In genomic region chr7:129067943-129068548, GRCh38 we compare ENCODE assay signal across 23 cellular contexts. TPM values are rescaled to one million over a fixed set of nuclear protein-coding genes. Genes with fewer than 3 reads are reported as not detected.
DNase-seq lines count a peak whose midpoint lies in the region; ATAC-seq, FAIRE-seq and TF ChIP-seq lines count a peak whose summit lies in the region.
"Had no signal": no experiment of that assay in that cellular context is flagged by ENCODE, and none has a peak within 500 bp of the region (broad histone marks: within the 10 kb centered on the region; RNA-seq: fewer than 3 reads in every experiment).

No MANE protein-coding gene starts in this region.

- no peak overlapping the region for H2AFZ ChIP-seq in HepG2 (ENCODE audit: low read length)
- peak overlapping the region; percentile 97 for H2AFZ ChIP-seq in K562 (ENCODE audit: low read depth, low read length)

- CTCF ChIA-PET in HepG2 (lab: Yijun Ruan, JAX; ENCODE audit: low intra/inter-chr PET ratio, low total read pairs) (no interaction called here), K562 (lab: Yijun Ruan, JAX; ENCODE audit: low intra/inter-chr PET ratio) (no interaction called here)

- TF ChIP-seq POLR2A in HepG2 (IDR thresholded peaks at IDR 0.05; ENCODE audit: insufficient read depth in 1 of 2, low read depth in 2 of 2, low read length in 2 of 2), result no peak
- no peak for TF ChIP-seq POLR2A in right lobe of liver (IDR thresholded peaks at IDR 0.05)
- no peak for TF ChIP-seq POLR2A in NB4 (IDR thresholded peaks at IDR 0.05; ENCODE audit: extremely low read depth, insufficient read length)
- no peak for TF ChIP-seq POLR2A in K562 (conservative IDR thresholded peaks at IDR 0.05)

- no peak overlapping the region for H3K4me3 Mint-ChIP-seq in osteocyte (ENCODE audit: unreplicated experiment)
- H3K4me3 Mint-ChIP-seq: HFFc6 had no signal

- no peak overlapping the region for H3K27ac Mint-ChIP-seq in osteocyte (ENCODE audit: unreplicated experiment)
- H3K27ac Mint-ChIP-seq: HFFc6 had no signal

- ATAC-seq in HepG2 (no peak), right lobe of liver (no peak), K562 (no peak), GM18502 (IDR thresholded peaks at IDR 0.05; ENCODE audit: poor library complexity, unreplicated experiment) (no peak)

- DNase-seq in HepG2 (ENCODE audit: low spot score), result no peak
- DNase-seq in right lobe of liver, result no peak
- DNase-seq in NB4 (ENCODE audit: low read depth), result peak; percentile 69
- peak in 1 of 4 experiments; percentile 52 for DNase-seq in K562 (ENCODE audit: extremely low read depth in 1 of 4, low spot score in 3 of 4)
- DNase-seq in osteocyte (ENCODE audit: extremely low spot score, unreplicated experiment), result peak; percentile 15
- DNase-seq in NCI-H187 treated with DMSO at 0.1 percent for 48 hours (lab: John Stamatoyannopoulos, UW), result no peak
- DNase-seq in dermis blood vessel endothelial cell, result no peak
- DNase-seq: BE2C; CD4-positive, alpha-beta memory T cell; DMS53; GOT3; HFFc6; KG1; NCI-H1105 treated with DMSO at 0.1 percent for 48 hours; NCI-H187; NCI-H2227 treated with DMSO at 0.1 percent for 48 hours; NCI-H510A treated with DMSO at 0.1 percent for 48 hours; NCI-H82; Peyer's patch; SW 1271 had no signal

- H3K27me3 ChIP-seq in HepG2 (ENCODE audit: control insufficient read depth in 1 of 2, insufficient read depth in 2 of 2, low read length in 2 of 2) (peaks cover 0 to 5% of the 10 kb centered on the region in 2 experiments; a peak in 1 of 5 replicates), right lobe of liver (no peaks in the 10 kb centered on the region), K562 (ENCODE audit: control insufficient read depth in 2 of 2, insufficient read depth in 2 of 2, low read length in 2 of 2) (no peaks in the 10 kb centered on the region; a peak in 1 of 5 replicates)
- H3K27me3 ChIP-seq: BE2C, Peyer's patch had no signal

- TF ChIP-seq EP300 in HepG2 (IDR thresholded peaks at IDR 0.05; ENCODE audit: low read depth in 2 of 2, low read length in 2 of 2) (no peak), HepG2 (CRISPR knock-in tag; IDR thresholded peaks at IDR 0.05; ENCODE audit: borderline replicate concordance) (no peak), K562 (IDR thresholded peaks at IDR 0.05; ENCODE audit: low read length) (no peak)

- TF ChIP-seq CTCF in HepG2 (CRISPR knock-in tag; IDR thresholded peaks at IDR 0.05), result no peak
- no peak for TF ChIP-seq CTCF in right lobe of liver (IDR thresholded peaks at IDR 0.05)
- TF ChIP-seq CTCF in NB4 (IDR thresholded peaks at IDR 0.05; ENCODE audit: low read depth, low read length), result no peak
- TF ChIP-seq CTCF in K562 (IDR thresholded peaks at IDR 0.05 in 2 of 3, conservative IDR thresholded peaks at IDR 0.05 in 1 of 3; ENCODE audit: insufficient read depth in 2 of 3, low read depth in 1 of 3, low read length in 3 of 3), result no peak
- TF ChIP-seq CTCF in osteocyte (IDR thresholded peaks at IDR 0.05), result no peak

- H3K36me3 Mint-ChIP-seq in osteocyte (ENCODE audit: unreplicated experiment), result no peaks in the 10 kb centered on the region
- H3K36me3 Mint-ChIP-seq: CD4-positive, alpha-beta memory T cell had no signal

- H3K27me3 Mint-ChIP-seq in osteocyte (ENCODE audit: unreplicated experiment), result peaks cover 15% of the 10 kb centered on the region

- H4K20me1 ChIP-seq in HepG2 (ENCODE audit: insufficient read depth, low read length) (no peaks in the 10 kb centered on the region), K562 (replicated peaks; ENCODE audit: control insufficient read depth, insufficient read depth, low read length) (no peaks in the 10 kb centered on the region)

- H3K4me1 Mint-ChIP-seq in osteocyte (ENCODE audit: unreplicated experiment), result peaks cover 21% of the 10 kb centered on the region

- H3K4me3 ChIP-seq in HepG2 (replicated peaks in 1 of 3; ENCODE audit: insufficient read depth in 1 of 3, low read depth in 2 of 3, low read length in 3 of 3), result no peak overlapping the region
- H3K4me3 ChIP-seq in right lobe of liver, result no peak overlapping the region
- no peak overlapping the region for H3K4me3 ChIP-seq in NB4 (ENCODE audit: low read depth, low read length)
- no peak overlapping the region for H3K4me3 ChIP-seq in K562
- H3K4me3 ChIP-seq: Peyer's patch had no signal

- 61% methylated on average over 5 of the region's 5 CpGs for WGBS in HepG2 (ENCODE audit: low lambda C conversion rate)
- 100% methylated on average over 1 of the region's 5 CpGs for WGBS in right lobe of liver (ENCODE audit: insufficient coverage, low coverage, low lambda C conversion rate, missing lambda C conversion rate)
- WGBS in K562 (ENCODE audit: insufficient coverage, low coverage, missing lambda C conversion rate), result 72% methylated on average over 5 of the region's 5 CpGs

- BruUV-seq in HepG2 (replicated peaks; lab: Mats Ljungman, UMichigan), result no TSS peak
- no TSS peak for BruUV-seq in K562 (replicated peaks; lab: Mats Ljungman, UMichigan)

- intact Hi-C loops in HepG2 (cut with micrococcal nuclease; ENCODE audit: unreplicated experiment), result no loop called here
- intact Hi-C loops in right lobe of liver (cut with DNase I), result no loop called here
- intact Hi-C loops in K562 (cut with micrococcal nuclease), result loop anchor here (2.0 kb wide), 2 partner anchors 23 to 1229 kb away; no protein-coding TSS in a partner anchor

- H3K9me3 Mint-ChIP-seq in osteocyte (ENCODE audit: unreplicated experiment), result no peaks in the 10 kb centered on the region
- H3K9me3 Mint-ChIP-seq: HFFc6 had no signal

- TF ChIP-seq RAD21 in HepG2 (CRISPR knock-in tag; IDR thresholded peaks at IDR 0.05), result no peak
- TF ChIP-seq RAD21 in K562 (CRISPR knock-in tag; conservative IDR thresholded peaks at IDR 0.05 in 1 of 2, IDR thresholded peaks at IDR 0.05 in 1 of 2), result no peak

- no peak for FAIRE-seq in HepG2 (lab: Jason Lieb, UNC)
- no peak for FAIRE-seq in K562 (lab: Jason Lieb, UNC)
- FAIRE-seq: A204.1, GM12891 had no signal

- H3K9me3 ChIP-seq in HepG2 (ENCODE audit: low read length) (no peaks in the 10 kb centered on the region), right lobe of liver (no peaks in the 10 kb centered on the region), K562 (replicated peaks; ENCODE audit: control insufficient read depth, insufficient read depth, low read depth, low read length) (no peaks in the 10 kb centered on the region)
- H3K9me3 ChIP-seq: BE2C, Peyer's patch had no signal

- in situ Hi-C loops in HepG2 (cut with HindIII; ENCODE audit: extremely low pct_ligation_motif_present, low pct_unique_long_range_greater_than_20kb) (no loop called here), K562 (cut with MboI) (no loop called here)

- peaks cover 16% of the 10 kb centered on the region for H3K4me1 ChIP-seq in HepG2 (ENCODE audit: insufficient read depth, low read length)
- H3K4me1 ChIP-seq in right lobe of liver, result no peaks in the 10 kb centered on the region
- peaks cover 18 to 32% of the 10 kb centered on the region in 2 experiments for H3K4me1 ChIP-seq in K562 (replicated peaks in 1 of 2; ENCODE audit: control insufficient read depth in 2 of 2, insufficient read depth in 2 of 2, low read length in 2 of 2)
- H3K4me1 ChIP-seq: BE2C, Peyer's patch had no signal

- H3K79me2 ChIP-seq in HepG2 (ENCODE audit: insufficient read depth, low read length) (no peaks in the 10 kb centered on the region), K562 (ENCODE audit: control insufficient read depth, insufficient read depth, low read length) (no peaks in the 10 kb centered on the region)

- H3K4me2 ChIP-seq in HepG2 (ENCODE audit: low read depth, low read length), result no peak overlapping the region
- H3K4me2 ChIP-seq in K562 (ENCODE audit: insufficient read depth, low read length), result peak overlapping the region; percentile 41

- no peak overlapping the region for H3K27ac ChIP-seq in HepG2 (ENCODE audit: extremely low read length, insufficient read depth, low read length)
- no peak overlapping the region for H3K27ac ChIP-seq in right lobe of liver
- H3K27ac ChIP-seq in K562 (ENCODE audit: extremely low read depth, low read depth, low read length), result peak overlapping the region; percentile 97; the same call in 2 of the 3 replicates
- H3K27ac ChIP-seq: Peyer's patch had no signal

- H3K9ac ChIP-seq in HepG2 (ENCODE audit: insufficient read depth, low read depth, low read length) (no peak overlapping the region), K562 (ENCODE audit: insufficient read depth in 1 of 2, low read depth in 2 of 2, low read length in 2 of 2) (peak overlapping the region; percentile 1 to 81; a peak in 3 of 4 replicates)

- no peaks in the 10 kb centered on the region for H3K9me1 ChIP-seq in K562 (ENCODE audit: control insufficient read depth, insufficient read depth, low read length)

- H3K36me3 ChIP-seq in HepG2 (replicated peaks in 1 of 2; ENCODE audit: control insufficient read depth in 1 of 2, insufficient read depth in 2 of 2, low read length in 2 of 2) (no peaks in the 10 kb centered on the region), right lobe of liver (no peaks in the 10 kb centered on the region), K562 (ENCODE audit: control insufficient read depth, insufficient read depth, low read length) (no peaks in the 10 kb centered on the region)
- H3K36me3 ChIP-seq: BE2C, Peyer's patch had no signal

- POLR2A ChIA-PET in HepG2 (lab: Yijun Ruan, JAX) (no interaction called here), K562 (lab: Yijun Ruan, JAX) (interaction anchor here (1.0 to 8.2 kb wide), 4 partner anchors 13 to 22 kb away, joined by 3 to 149 read pairs (median 16); partner anchors contain the start of gene TNPO3)

RNA-seq across cellular contexts. Expression of gene TNPO3, which starts 13.1 kb away (rescaled TPM):
- total RNA-seq in HepG2 (2016; rRNA removed; fragmentation: Illumina TruSeq; extraction: Trizol) (44.6 and 61.5 TPM in 2 replicates), right lobe of liver (10 to 100 TPM; 15.2 to 30.2 (median 22.2) TPM), K562 (2014; rRNA removed) (97.4 and 108 TPM in 2 replicates), K562 (2014; rRNA removed; fragmentation: Illumina TruSeq; extraction: Trizol) (110 and 113 TPM in 2 replicates), K562 (2015; rRNA removed; fragmentation: Illumina TruSeq; extraction: Trizol) (112 and 120 TPM in 2 replicates), K562 (2021) (111 and 118 TPM in 2 replicates), osteocyte (46.0 and 46.2 TPM in 2 replicates), dermis blood vessel endothelial cell (57.2 and 83.1 TPM in 2 replicates)
- 14.8 and 16.2 TPM in 2 replicates for total RNA-seq in HepG2 (2016; cell fraction: cytosol; rRNA removed; fragmentation: Illumina TruSeq; extraction: Trizol; ENCODE audit: low read depth)
- total RNA-seq in HepG2 (2016; cell fraction: insoluble cytoplasmic fraction; rRNA removed; fragmentation: Illumina TruSeq; extraction: Trizol), result 44.0 and 55.4 TPM in 2 replicates
- total RNA-seq in HepG2 (2016; cell fraction: membrane; rRNA removed; fragmentation: Illumina TruSeq; extraction: Trizol), result 20.9 and 21.8 TPM in 2 replicates
- total RNA-seq in HepG2 (2016; cell fraction: nucleus; rRNA removed; fragmentation: Illumina TruSeq; extraction: Trizol), result 29.8 and 32.3 TPM in 2 replicates
- polyA plus RNA-seq in HepG2 (2011; rRNA removed) (22.1 and 23.8 TPM in 2 replicates), K562 (2011; rRNA removed) (92.3 and 125 TPM in 2 replicates), K562 (2014; fragmentation: Illumina TruSeq; extraction: Trizol) (123 and 124 TPM in 2 replicates), K562 (2014; fragmentation: Nextera tagmentation; extraction: Ambion mirVana) (10 to 100 TPM; 35.8 to 46.0 TPM), K562 (2014; rRNA removed) (87.2 and 93.9 TPM in 2 replicates)
- polyA plus RNA-seq in HepG2 (2011; cell fraction: cytosol; rRNA removed), result 18.9 and 23.0 TPM in 2 replicates
- polyA plus RNA-seq in HepG2 (2011; cell fraction: nucleus; rRNA removed), result 28.9 and 32.0 TPM in 2 replicates
- 24.4 and 25.7 TPM in 2 replicates for polyA plus RNA-seq in HepG2 (2012)
- 2.0 and 2.3 TPM in 2 replicates for polyA plus RNA-seq in HepG2 (2016; cell fraction: cytosol; fragmentation: Illumina TruSeq; extraction: Trizol; ENCODE audit: low read depth)
- polyA plus RNA-seq in HepG2 (2016; cell fraction: insoluble cytoplasmic fraction; fragmentation: Illumina TruSeq; extraction: Trizol; ENCODE audit: low read depth), result 38.1 and 39.8 TPM in 2 replicates
- 6.9 and 8.1 TPM in 2 replicates for polyA plus RNA-seq in HepG2 (2016; cell fraction: membrane; fragmentation: Illumina TruSeq; extraction: Trizol; ENCODE audit: low read depth)
- 26.3 and 27.2 TPM in 2 replicates for polyA plus RNA-seq in HepG2 (2016; cell fraction: nucleus; fragmentation: Illumina TruSeq; extraction: Trizol; ENCODE audit: insufficient read depth, low read depth)
- polyA minus RNA-seq in HepG2 (2011; rRNA and poly(A)+ RNA removed; ENCODE audit: low replicate concordance), result 49.1 and 105 TPM in 2 replicates
- 24.7 and 27.5 TPM in 2 replicates for polyA minus RNA-seq in HepG2 (2011; cell fraction: cytosol; rRNA and poly(A)+ RNA removed)
- polyA minus RNA-seq in HepG2 (2011; cell fraction: nucleus; rRNA and poly(A)+ RNA removed), result 42.5 and 58.9 TPM in 2 replicates
- 125 and 155 TPM in 2 replicates for total RNA-seq in K562 (2011; cell fraction: chromatin; rRNA removed; ENCODE audit: low replicate concordance)
- total RNA-seq in K562 (2011; cell fraction: nucleolus; rRNA removed), result 66.7 and 71.2 TPM in 2 replicates
- 79.6 and 84.8 TPM in 2 replicates for total RNA-seq in K562 (2011; cell fraction: nucleoplasm; rRNA removed)
- polyA plus RNA-seq in K562 (2011; cell fraction: cytosol; rRNA removed), result 91.4 and 102 TPM in 2 replicates
- polyA plus RNA-seq in K562 (2011; cell fraction: nucleus; rRNA removed), result 131 and 151 TPM in 2 replicates
- polyA plus RNA-seq in K562 (2012), result 89.9 and 94.1 TPM in 2 replicates
- polyA minus RNA-seq in K562 (2011; rRNA and poly(A)+ RNA removed), result 177 and 236 TPM in 2 replicates
- 67.4 and 93.8 TPM in 2 replicates for polyA minus RNA-seq in K562 (2011; cell fraction: cytosol; rRNA and poly(A)+ RNA removed)
- 61.0 and 114 TPM in 2 replicates for polyA minus RNA-seq in K562 (2011; cell fraction: nucleus; rRNA and poly(A)+ RNA removed)

Comparison
In these comparisons a context has a peak if more than half of its experiments do, and no peak if none do; other contexts are left out.
1. DNase-seq: peak in NB4 (single experiment) and osteocyte (single experiment); none in HepG2 (single experiment), right lobe of liver (0 of 3), NCI-H187 treated with DMSO at 0.1 percent for 48 hours (single experiment) and dermis blood vessel endothelial cell (single experiment).
2. Of the 241 proteins assayed by ChIP-seq in both HepG2 and K562: peak only in HepG2: none; only in K562: ADNP, AFF4, CC2D1A, EHMT2, HDAC2, JUND and 7 more; in both: ZNF121; in neither: 220; mixed calls (peak in some experiments, not most) for 7.